ENCODE assay signal across 8 cellular contexts in the genomic region with DNA sequence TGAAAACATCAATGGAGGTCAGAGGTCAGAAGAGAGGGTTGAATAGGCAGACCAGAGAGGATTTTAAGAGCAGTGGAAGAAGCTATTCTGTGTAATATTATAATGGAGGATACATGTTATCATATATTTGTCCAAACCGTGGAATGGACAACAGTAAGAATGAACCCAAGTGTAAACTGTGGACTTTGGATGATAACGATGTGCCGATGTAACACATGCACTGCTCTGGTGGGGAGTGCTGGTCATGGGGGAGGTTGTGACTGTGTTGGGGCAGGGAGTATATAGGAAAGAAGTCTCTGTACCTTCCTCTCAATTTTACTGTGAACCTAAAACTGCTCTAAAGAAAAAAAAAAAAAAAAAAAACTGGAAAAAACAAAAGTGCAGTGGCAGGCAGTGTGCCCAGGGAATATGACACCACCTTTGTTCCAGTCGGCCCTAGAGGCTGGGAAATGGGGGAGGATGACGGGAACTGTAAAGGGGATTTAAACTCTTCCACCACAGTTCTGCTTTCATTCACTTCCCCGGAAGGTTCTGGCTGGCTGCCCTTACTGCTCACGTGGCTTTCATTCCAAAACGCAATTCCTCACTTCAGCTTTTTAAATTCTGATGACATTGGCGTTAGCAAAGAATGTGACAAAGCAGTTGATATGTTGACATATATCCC.
A peak's percentile ranks its signal among the peaks of the same experiment; 100 is the strongest.
DNase-seq lines count a peak whose midpoint lies in the region; ATAC-seq and TF ChIP-seq lines count a peak whose summit lies in the region.

No MANE protein-coding gene starts in this region.

- no peaks in the 10 kb centered on the region for H3K36me3 Mint-ChIP-seq in CD4-positive, alpha-beta T cell (ENCODE audit: low read depth)
- H3K36me3 Mint-ChIP-seq in naive thymus-derived CD4-positive, alpha-beta T cell = peaks cover 0 to 4% (median 0%) of the 10 kb centered on the region in 5 donors

- H3K4me3 ChIP-seq in dorsolateral prefrontal cortex = peak overlapping the region in 8 of 59 donors; percentile 3 to 30 (median 12)
- H3K4me3 ChIP-seq in naive thymus-derived CD4-positive, alpha-beta T cell (ENCODE audit: low read length) = no peak overlapping the region

- H3K27me3 Mint-ChIP-seq in CD4-positive, alpha-beta T cell = no peaks in the 10 kb centered on the region
- H3K27me3 Mint-ChIP-seq in naive thymus-derived CD4-positive, alpha-beta T cell = peaks cover 0 to 19% (median 0%) of the 10 kb centered on the region in 5 donors

- peaks cover 2% of the 10 kb centered on the region for H3K9me3 Mint-ChIP-seq in CD4-positive, alpha-beta T cell
- peaks cover 0 to 6% (median 0%) of the 10 kb centered on the region in 11 donors for H3K9me3 Mint-ChIP-seq in naive thymus-derived CD4-positive, alpha-beta T cell

- H3K27ac Mint-ChIP-seq in CD4-positive, alpha-beta T cell = peak overlapping the region; percentile 69
- H3K27ac Mint-ChIP-seq in naive thymus-derived CD4-positive, alpha-beta T cell = peak overlapping the region; percentile 86 to 97 (median 89)

- H3K4me3 Mint-ChIP-seq in CD4-positive, alpha-beta T cell = peak overlapping the region; percentile 8
- peak overlapping the region in 9 of 10 donors; percentile 43 to 88 (median 64) for H3K4me3 Mint-ChIP-seq in naive thymus-derived CD4-positive, alpha-beta T cell

- H3K36me3 ChIP-seq in naive thymus-derived CD4-positive, alpha-beta T cell (ENCODE audit: control insufficient read depth in 2 of 3, insufficient read depth in 3 of 3, low read length in 3 of 3) = no peaks in the 10 kb centered on the region

- POLR2A ChIA-PET in CD4-positive, alpha-beta T cell (lab: Charles Lee) = interaction anchor here (0.6 to 2.6 kb wide), 9 partner anchors 10 to 377 kb away, joined by 3 to 20 read pairs (median 3); no protein-coding TSS in a partner anchor
- POLR2A ChIA-PET in naive thymus-derived CD4-positive, alpha-beta T cell (lab: Charles Lee) = interaction anchor here (0.6 to 1.7 kb wide), 3 partner anchors 28 to 187 kb away, joined by 3 to 6 read pairs (median 4); no protein-coding TSS in a partner anchor

- DNase-seq in CD4-positive, alpha-beta T cell = no peak
- peak; percentile 65 for DNase-seq in NCI-H1105 treated with DMSO at 0.1 percent for 48 hours (lab: John Stamatoyannopoulos, UW)
- DNase-seq in dorsolateral prefrontal cortex = peak in 7 of 10 donors; percentile 43 to 53 (median 48)
- no peak for DNase-seq in naive thymus-derived CD4-positive, alpha-beta T cell

- peaks cover 21% of the 10 kb centered on the region for H3K4me1 Mint-ChIP-seq in CD4-positive, alpha-beta T cell (ENCODE audit: low read depth)
- H3K4me1 Mint-ChIP-seq in naive thymus-derived CD4-positive, alpha-beta T cell = peaks cover 14 to 33% (median 30%) of the 10 kb centered on the region in 7 donors

- ATAC-seq in CD4-positive, alpha-beta T cell (ENCODE audit: poor library complexity) = no peak
- ATAC-seq in naive thymus-derived CD4-positive, alpha-beta T cell = no peak
- ATAC-seq in HG03139 (IDR thresholded peaks at IDR 0.05; ENCODE audit: unreplicated experiment) (no peak), GM21529 (IDR thresholded peaks at IDR 0.05; ENCODE audit: unreplicated experiment) (no peak), HG03108 (IDR thresholded peaks at IDR 0.05; ENCODE audit: unreplicated experiment) (no peak), GM18861 (IDR thresholded peaks at IDR 0.05; ENCODE audit: unreplicated experiment) (no peak)

- H3K27ac ChIP-seq in CD4-positive, alpha-beta T cell (ENCODE audit: low read depth, low read length) = peak overlapping the region; percentile 1
- peak overlapping the region in 5 of 59 donors; percentile 13 to 65 (median 42) for H3K27ac ChIP-seq in dorsolateral prefrontal cortex
- peak overlapping the region; percentile 57 for H3K27ac ChIP-seq in naive thymus-derived CD4-positive, alpha-beta T cell (ENCODE audit: low read depth, low read length)

- CTCF ChIA-PET in CD4-positive, alpha-beta T cell (lab: Charles Lee) = no interaction called here
- CTCF ChIA-PET in naive thymus-derived CD4-positive, alpha-beta T cell (lab: Charles Lee) = no interaction called here

- intact Hi-C loops in CD4-positive, alpha-beta T cell (cut with DNase I, micrococcal nuclease) = loop anchor here in 1 of 2 experiments (10.0 kb wide), 1 partner anchor 120 kb away; no protein-coding TSS in a partner anchor
- intact Hi-C loops in dorsolateral prefrontal cortex (cut with DNase I) = no loop called here
- intact Hi-C loops in naive thymus-derived CD4-positive, alpha-beta T cell (cut with micrococcal nuclease) = loop anchor here in 1 of 2 donors (10.0 kb wide), 3 partner anchors 130 to 1560 kb away; a partner anchor contains a TSS

- no peaks in the 10 kb centered on the region for H3K27me3 ChIP-seq in CD4-positive, alpha-beta T cell (ENCODE audit: control insufficient read depth, insufficient read depth, low read length)
- no peaks in the 10 kb centered on the region for H3K27me3 ChIP-seq in dorsolateral prefrontal cortex
- H3K27me3 ChIP-seq in naive thymus-derived CD4-positive, alpha-beta T cell (ENCODE audit: control insufficient read depth in 2 of 2, insufficient read depth in 2 of 2, low read length in 2 of 2) = no peaks in the 10 kb centered on the region

- TF ChIP-seq CTCF in CD4-positive, alpha-beta T cell (IDR thresholded peaks at IDR 0.05) = no peak
- peak in 1 of 56 donors; percentile 12 for TF ChIP-seq CTCF in dorsolateral prefrontal cortex (IDR thresholded peaks at IDR 0.05 in 54 of 56, conservative IDR thresholded peaks at IDR 0.05 in 2 of 56; ENCODE audit: low read depth in 1 of 56, partially characterized antibody in 56 of 56)

- H3K9me3 ChIP-seq in CD4-positive, alpha-beta T cell (ENCODE audit: control insufficient read depth, low read length) = no peaks in the 10 kb centered on the region
- no peaks in the 10 kb centered on the region for H3K9me3 ChIP-seq in naive thymus-derived CD4-positive, alpha-beta T cell (ENCODE audit: control insufficient read depth in 2 of 3, low read length in 3 of 3)

- peaks cover 14 to 17% of the 10 kb centered on the region in 2 donors for H3K4me1 ChIP-seq in naive thymus-derived CD4-positive, alpha-beta T cell (ENCODE audit: control insufficient read depth in 2 of 2, insufficient read depth in 2 of 2, low read length in 2 of 2)

Comparison
In these comparisons a context has a peak if more than half of its experiments do, and no peak if none do; other contexts are left out.
1. DNase-seq: peak in NCI-H1105 treated with DMSO at 0.1 percent for 48 hours (single experiment) and dorsolateral prefrontal cortex (7 of 10); none in CD4-positive, alpha-beta T cell (0 of 10) and naive thymus-derived CD4-positive, alpha-beta T cell (0 of 9).